14 cellular contexts compared by ENCODE assay signal in the genomic region with DNA sequence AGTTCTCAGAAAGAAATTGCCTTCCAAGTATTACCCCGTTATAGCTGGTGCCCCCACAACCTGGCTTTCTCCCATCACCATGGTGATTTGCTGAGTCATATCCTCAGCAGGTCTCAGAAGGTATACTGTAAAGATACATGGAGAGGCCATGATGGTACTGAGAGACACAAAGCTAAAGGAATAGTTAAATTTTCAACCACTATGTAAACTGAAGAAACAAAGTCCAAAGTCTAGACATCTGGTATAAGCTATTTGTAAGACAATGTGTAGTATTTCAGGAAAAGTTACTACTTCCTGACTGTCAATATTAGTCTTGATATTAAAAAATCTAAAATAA.
DNase-seq lines count a peak whose midpoint lies in the region; ATAC-seq and TF ChIP-seq lines count a peak whose summit lies in the region.
"Had no signal": no experiment of that assay in that cellular context is flagged by ENCODE, and none has a peak within 500 bp of the region (broad histone marks: within the 10 kb centered on the region; RNA-seq: fewer than 3 reads in every experiment).

No MANE protein-coding gene starts in this region.

- H2AFZ ChIP-seq in GM23338, result peak overlapping the region; percentile 44; the same call in 1 of the 2 replicates
- peak overlapping the region; percentile 8; the same call in 1 of the 2 replicates for H2AFZ ChIP-seq in OCI-LY7 (ENCODE audit: low read length)

- peak; percentile 67 for ATAC-seq in GM23338
- no peak for ATAC-seq in HG02840 (IDR thresholded peaks at IDR 0.05; ENCODE audit: low FRiP score, unreplicated experiment)

- H3K27me3 ChIP-seq in GM23338 (ENCODE audit: insufficient read depth), result no peaks in the 10 kb centered on the region
- H3K27me3 ChIP-seq: testis had no signal

- H3K36me3 ChIP-seq in GM23338 (ENCODE audit: insufficient read depth) (no peaks in the 10 kb centered on the region), OCI-LY7 (ENCODE audit: insufficient read depth, low read length) (no peaks in the 10 kb centered on the region)
- H3K36me3 ChIP-seq: left ventricle myocardium inferior had no signal

- H3K9me3 Mint-ChIP-seq in GM23338, result no peaks in the 10 kb centered on the region

- H3K4me1 ChIP-seq in GM23338 (ENCODE audit: insufficient read depth), result no peaks in the 10 kb centered on the region
- H3K4me1 ChIP-seq in OCI-LY7 (ENCODE audit: insufficient read depth, low read length, poor library complexity, severe bottlenecking), result no peaks in the 10 kb centered on the region
- H3K4me1 ChIP-seq: left ventricle myocardium inferior, testis had no signal

- CTCF ChIA-PET in OCI-LY7 (lab: Charles Lee; ENCODE audit: unreplicated experiment), result no interaction called here

- POLR2A ChIA-PET in OCI-LY7 (lab: Charles Lee), result interaction anchor here (1.1 kb wide), 1 partner anchor 39 kb away, joined by 4 read pairs; no protein-coding TSS in a partner anchor

- H3K27ac ChIP-seq in GM23338 (ENCODE audit: low read depth), result no peak overlapping the region
- H3K27ac ChIP-seq in OCI-LY7 (ENCODE audit: low read depth, low read length, poor library complexity, severe bottlenecking), result no peak overlapping the region
- H3K27ac ChIP-seq: left ventricle myocardium inferior, testis had no signal

- no peaks in the 10 kb centered on the region for H3K9me3 ChIP-seq in OCI-LY7 (ENCODE audit: low read length)
- H3K9me3 ChIP-seq: left ventricle myocardium inferior, testis had no signal

- no peaks in the 10 kb centered on the region for H3F3A ChIP-seq in GM23338 (replicated peaks; ENCODE audit: low read depth)

- intact Hi-C loops in OCI-LY7 (cut with micrococcal nuclease; ENCODE audit: unreplicated experiment), result no loop called here

- H3K4me3 Mint-ChIP-seq in GM23338, result no peak overlapping the region
- H3K4me3 Mint-ChIP-seq: naive B cell had no signal

- H4K20me1 ChIP-seq in GM23338 (replicated peaks; ENCODE audit: insufficient read depth) (no peaks in the 10 kb centered on the region), OCI-LY7 (ENCODE audit: insufficient read depth, low read length) (no peaks in the 10 kb centered on the region)

- BruUV-seq in OCI-LY7 (replicated peaks; lab: Mats Ljungman, UMichigan), result no TSS peak

- H3K4me3 ChIP-seq in GM23338, result no peak overlapping the region
- no peak overlapping the region for H3K4me3 ChIP-seq in OCI-LY7 (ENCODE audit: low read depth, low read length, poor library complexity, severe bottlenecking)
- H3K4me3 ChIP-seq: left ventricle myocardium inferior, testis had no signal

- no peak for TF ChIP-seq CTCF in GM23338 (conservative IDR thresholded peaks at IDR 0.05; ENCODE audit: low read depth in 2 of 2)
- TF ChIP-seq CTCF in OCI-LY7 (conservative IDR thresholded peaks at IDR 0.05; ENCODE audit: low read length), result no peak

- H3K9me2 ChIP-seq in GM23338 (ENCODE audit: insufficient read depth) (no peaks in the 10 kb centered on the region), OCI-LY7 (ENCODE audit: insufficient read depth, low read length) (no peaks in the 10 kb centered on the region)

- no peaks in the 10 kb centered on the region for H3K4me1 Mint-ChIP-seq in GM23338
- H3K4me1 Mint-ChIP-seq: naive B cell had no signal

- H3K79me2 ChIP-seq in GM23338 (replicated peaks; ENCODE audit: insufficient read depth), result no peaks in the 10 kb centered on the region
- no peaks in the 10 kb centered on the region for H3K79me2 ChIP-seq in OCI-LY7 (ENCODE audit: insufficient read depth, low read depth, low read length)

- DNase-seq in ELR (ENCODE audit: low read depth), result peak; percentile 1
- DNase-seq in GM23338 (ENCODE audit: low spot score), result peak; percentile 40
- DNase-seq in OCI-LY7 (ENCODE audit: low spot score), result peak; percentile 1
- DNase-seq in left kidney (ENCODE audit: low read depth, low spot score), result peak; percentile 5
- no peak for DNase-seq in NCI-H345 treated with DMSO at 0.1 percent for 48 hours (lab: John Stamatoyannopoulos, UW; ENCODE audit: unreplicated experiment)
- no peak for DNase-seq in epidermal melanocyte (ENCODE audit: insufficient read length, low spot score)
- DNase-seq in activated T-cell treated with anti-CD3 and anti-CD28 coated beads, Interleukin-2, amount 50 U/mL, for 48 hours, result no peak
- DNase-seq: left ventricle myocardium inferior, naive B cell, NCI-H2081 treated with DMSO at 0.1 percent for 48 hours, SIG-M5, T1000, testis had no signal

- H3K36me3 Mint-ChIP-seq in GM23338 (ENCODE audit: low read depth), result no peaks in the 10 kb centered on the region
- H3K36me3 Mint-ChIP-seq: naive B cell had no signal

- peak overlapping the region; percentile 74; the same call in 1 of the 2 replicates for H3K27ac Mint-ChIP-seq in GM23338
- H3K27ac Mint-ChIP-seq: naive B cell had no signal

- no peaks in the 10 kb centered on the region for H3K27me3 Mint-ChIP-seq in GM23338 (ENCODE audit: insufficient read depth, low read depth, poor library complexity)
- H3K27me3 Mint-ChIP-seq: naive B cell had no signal

- H3K4me2 ChIP-seq in GM23338 (no peak overlapping the region), OCI-LY7 (ENCODE audit: low read length) (no peak overlapping the region)

TF ChIP-seq in GM23338, 12 proteins besides CTCF, POLR2A, EP300 and RAD21:
- TF ChIP-seq, protein P1, sequence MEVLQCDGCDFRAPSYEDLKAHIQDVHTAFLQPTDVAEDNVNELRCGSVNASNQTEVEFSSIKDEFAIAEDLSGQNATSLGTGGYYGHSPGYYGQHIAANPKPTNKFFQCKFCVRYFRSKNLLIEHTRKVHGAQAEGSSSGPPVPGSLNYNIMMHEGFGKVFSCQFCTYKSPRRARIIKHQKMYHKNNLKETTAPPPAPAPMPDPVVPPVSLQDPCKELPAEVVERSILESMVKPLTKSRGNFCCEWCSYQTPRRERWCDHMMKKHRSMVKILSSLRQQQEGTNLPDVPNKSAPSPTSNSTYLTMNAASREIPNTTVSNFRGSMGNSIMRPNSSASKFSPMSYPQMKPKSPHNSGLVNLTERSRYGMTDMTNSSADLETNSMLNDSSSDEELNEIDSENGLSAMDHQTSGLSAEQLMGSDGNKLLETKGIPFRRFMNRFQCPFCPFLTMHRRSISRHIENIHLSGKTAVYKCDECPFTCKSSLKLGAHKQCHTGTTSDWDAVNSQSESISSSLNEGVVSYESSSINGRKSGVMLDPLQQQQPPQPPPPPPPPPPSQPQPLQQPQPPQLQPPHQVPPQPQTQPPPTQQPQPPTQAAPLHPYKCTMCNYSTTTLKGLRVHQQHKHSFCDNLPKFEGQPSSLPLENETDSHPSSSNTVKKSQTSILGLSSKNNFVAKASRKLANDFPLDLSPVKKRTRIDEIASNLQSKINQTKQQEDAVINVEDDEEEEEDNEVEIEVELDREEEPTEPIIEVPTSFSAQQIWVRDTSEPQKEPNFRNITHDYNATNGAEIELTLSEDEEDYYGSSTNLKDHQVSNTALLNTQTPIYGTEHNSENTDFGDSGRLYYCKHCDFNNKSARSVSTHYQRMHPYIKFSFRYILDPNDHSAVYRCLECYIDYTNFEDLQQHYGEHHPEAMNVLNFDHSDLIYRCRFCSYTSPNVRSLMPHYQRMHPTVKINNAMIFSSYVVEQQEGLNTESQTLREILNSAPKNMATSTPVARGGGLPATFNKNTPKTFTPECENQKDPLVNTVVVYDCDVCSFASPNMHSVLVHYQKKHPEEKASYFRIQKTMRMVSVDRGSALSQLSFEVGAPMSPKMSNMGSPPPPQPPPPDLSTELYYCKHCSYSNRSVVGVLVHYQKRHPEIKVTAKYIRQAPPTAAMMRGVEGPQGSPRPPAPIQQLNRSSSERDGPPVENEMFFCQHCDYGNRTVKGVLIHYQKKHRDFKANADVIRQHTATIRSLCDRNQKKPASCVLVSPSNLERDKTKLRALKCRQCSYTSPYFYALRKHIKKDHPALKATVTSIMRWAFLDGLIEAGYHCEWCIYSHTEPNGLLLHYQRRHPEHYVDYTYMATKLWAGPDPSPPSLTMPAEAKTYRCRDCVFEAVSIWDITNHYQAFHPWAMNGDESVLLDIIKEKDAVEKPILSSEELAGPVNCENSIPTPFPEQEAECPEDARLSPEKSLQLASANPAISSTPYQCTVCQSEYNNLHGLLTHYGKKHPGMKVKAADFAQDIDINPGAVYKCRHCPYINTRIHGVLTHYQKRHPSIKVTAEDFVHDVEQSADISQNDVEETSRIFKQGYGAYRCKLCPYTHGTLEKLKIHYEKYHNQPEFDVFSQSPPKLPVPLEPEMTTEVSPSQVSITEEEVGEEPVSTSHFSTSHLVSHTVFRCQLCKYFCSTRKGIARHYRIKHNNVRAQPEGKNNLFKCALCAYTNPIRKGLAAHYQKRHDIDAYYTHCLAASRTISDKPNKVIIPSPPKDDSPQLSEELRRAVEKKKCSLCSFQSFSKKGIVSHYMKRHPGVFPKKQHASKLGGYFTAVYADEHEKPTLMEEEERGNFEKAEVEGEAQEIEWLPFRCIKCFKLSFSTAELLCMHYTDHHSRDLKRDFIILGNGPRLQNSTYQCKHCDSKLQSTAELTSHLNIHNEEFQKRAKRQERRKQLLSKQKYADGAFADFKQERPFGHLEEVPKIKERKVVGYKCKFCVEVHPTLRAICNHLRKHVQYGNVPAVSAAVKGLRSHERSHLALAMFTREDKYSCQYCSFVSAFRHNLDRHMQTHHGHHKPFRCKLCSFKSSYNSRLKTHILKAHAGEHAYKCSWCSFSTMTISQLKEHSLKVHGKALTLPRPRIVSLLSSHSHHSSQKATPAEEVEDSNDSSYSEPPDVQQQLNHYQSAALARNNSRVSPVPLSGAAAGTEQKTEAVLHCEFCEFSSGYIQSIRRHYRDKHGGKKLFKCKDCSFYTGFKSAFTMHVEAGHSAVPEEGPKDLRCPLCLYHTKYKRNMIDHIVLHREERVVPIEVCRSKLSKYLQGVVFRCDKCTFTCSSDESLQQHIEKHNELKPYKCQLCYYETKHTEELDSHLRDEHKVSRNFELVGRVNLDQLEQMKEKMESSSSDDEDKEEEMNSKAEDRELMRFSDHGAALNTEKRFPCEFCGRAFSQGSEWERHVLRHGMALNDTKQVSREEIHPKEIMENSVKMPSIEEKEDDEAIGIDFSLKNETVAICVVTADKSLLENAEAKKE (CRISPR knock-in tag; IDR thresholded peaks at IDR 0.05), result 0 out of 2 replicates have a peak, but pooled peaks have one; percentile 32
- TF ChIP-seq EZH2phosphoT487 (IDR thresholded peaks at IDR 0.05; ENCODE audit: unreplicated experiment) (no peak), JUNB (IDR thresholded peaks at IDR 0.05; ENCODE audit: unreplicated experiment) (no peak), ZNF331 (CRISPR knock-in tag; IDR thresholded peaks at IDR 0.05; ENCODE audit: low read depth) (no peak), STAT1 (IDR thresholded peaks at IDR 0.05; ENCODE audit: unreplicated experiment) (no peak)

Comparison
In these comparisons a context has a peak if more than half of its experiments do, and no peak if none do; other contexts are left out.
1. DNase-seq: peak in ELR (single experiment), GM23338 (single experiment), OCI-LY7 (single experiment) and left kidney (single experiment); none in NCI-H345 treated with DMSO at 0.1 percent for 48 hours (single experiment), epidermal melanocyte (single experiment) and activated T-cell treated with anti-CD3 and anti-CD28 coated beads, Interleukin-2, amount 50 U/mL, for 48 hours (0 of 2).